Comparison of ENCODE assay signal across 9 cellular contexts in genomic region chr3:17258823-17259436, GRCh38.
DNase-seq lines count a peak whose midpoint lies in the region; ATAC-seq and TF ChIP-seq lines count a peak whose summit lies in the region.
"Had no signal": no experiment of that assay in that cellular context is flagged by ENCODE, and none has a peak within 500 bp of the region (broad histone marks: within the 10 kb centered on the region; RNA-seq: fewer than 3 reads in every experiment).

No MANE protein-coding gene starts in this region.

- peaks cover 2% of the 10 kb centered on the region for H3K36me3 Mint-ChIP-seq in activated CD4-positive, alpha-beta T cell treated with anti-CD3 and anti-CD28 coated beads for 36 hours (ENCODE audit: low read depth)
- no peaks in the 10 kb centered on the region for H3K36me3 Mint-ChIP-seq in WTC11
- H3K36me3 Mint-ChIP-seq: activated naive CD4-positive, alpha-beta T cell treated with anti-CD3 and anti-CD28 coated beads, Interleukin-2, amount 50 U/mL, for 72 hours had no signal

- H3K27ac ChIP-seq in hepatocyte, result no peak overlapping the region
- no peak overlapping the region for H3K27ac ChIP-seq in thoracic aorta

- CTCF ChIA-PET in activated CD4-positive, alpha-beta T cell treated with anti-CD3 and anti-CD28 coated beads for 36 hours (lab: Charles Lee), result interaction anchor here (0.7 to 2.4 kb wide), 4 partner anchors 154 to 656 kb away, joined by 3 to 19 read pairs (median 4); no protein-coding TSS in a partner anchor
- CTCF ChIA-PET in WTC11 (lab: Charles Lee), result interaction anchor here (0.6 to 1.3 kb wide), 3 partner anchors 154 to 582 kb away, joined by 4 to 5 read pairs (median 5); no protein-coding TSS in a partner anchor

- 34% methylated on average over 3 of the region's 3 CpGs for WGBS in hepatocyte (ENCODE audit: low lambda C conversion rate, missing lambda C conversion rate)

- no peaks in the 10 kb centered on the region for H3K9me2 ChIP-seq in hepatocyte (replicated peaks; ENCODE audit: insufficient read depth)

- H3K27me3 ChIP-seq in hepatocyte (no peaks in the 10 kb centered on the region), thoracic aorta (replicated peaks; ENCODE audit: insufficient read depth) (no peaks in the 10 kb centered on the region)

- no peaks in the 10 kb centered on the region for H3K9me3 ChIP-seq in hepatocyte (ENCODE audit: low read depth)
- H3K9me3 ChIP-seq in thoracic aorta, result no peaks in the 10 kb centered on the region

- H3K4me2 ChIP-seq in hepatocyte, result no peak overlapping the region

- no peaks in the 10 kb centered on the region for H4K20me1 ChIP-seq in hepatocyte (ENCODE audit: insufficient read depth, poor library complexity, severe bottlenecking)

- no peaks in the 10 kb centered on the region for H3K27me3 Mint-ChIP-seq in activated CD4-positive, alpha-beta T cell treated with anti-CD3 and anti-CD28 coated beads for 36 hours
- no peaks in the 10 kb centered on the region for H3K27me3 Mint-ChIP-seq in WTC11 (ENCODE audit: low read depth)

- no peak overlapping the region for H3K4me3 Mint-ChIP-seq in activated CD4-positive, alpha-beta T cell treated with anti-CD3 and anti-CD28 coated beads for 36 hours
- no peak overlapping the region for H3K4me3 Mint-ChIP-seq in WTC11

- H3K4me1 ChIP-seq in hepatocyte (ENCODE audit: insufficient read depth) (peaks cover 4% of the 10 kb centered on the region), thoracic aorta (ENCODE audit: control insufficient read depth in 1 of 2, low read depth in 2 of 2) (no peaks in the 10 kb centered on the region)

- no peaks in the 10 kb centered on the region for H3K79me2 ChIP-seq in hepatocyte

- intact Hi-C loops in activated CD4-positive, alpha-beta T cell treated with anti-CD3 and anti-CD28 coated beads for 36 hours (cut with DNase I, micrococcal nuclease), result loop anchor here (1.0 kb wide), 2 partner anchors 154 to 582 kb away; no protein-coding TSS in a partner anchor

- no peak for ATAC-seq in activated CD4-positive, alpha-beta T cell treated with anti-CD3 and anti-CD28 coated beads for 36 hours
- ATAC-seq in WTC11, result no peak
- no peak for ATAC-seq in thoracic aorta (ENCODE audit: insufficient number of reproducible peaks, low FRiP score, low read depth)
- ATAC-seq in GM19455 (IDR thresholded peaks at IDR 0.05; ENCODE audit: unreplicated experiment), result no peak
- no peak for ATAC-seq in HG03135 (IDR thresholded peaks at IDR 0.05; ENCODE audit: unreplicated experiment)
- ATAC-seq: activated naive CD4-positive, alpha-beta T cell treated with anti-CD3 and anti-CD28 coated beads, Interleukin-2, amount 50 U/mL, for 72 hours had no signal

- H3K27ac Mint-ChIP-seq in activated CD4-positive, alpha-beta T cell treated with anti-CD3 and anti-CD28 coated beads for 36 hours, result no peak overlapping the region
- H3K27ac Mint-ChIP-seq in WTC11, result no peak overlapping the region
- H3K27ac Mint-ChIP-seq: activated naive CD4-positive, alpha-beta T cell treated with anti-CD3 and anti-CD28 coated beads, Interleukin-2, amount 50 U/mL, for 72 hours had no signal

- no peaks in the 10 kb centered on the region for H3K9me3 Mint-ChIP-seq in activated CD4-positive, alpha-beta T cell treated with anti-CD3 and anti-CD28 coated beads for 36 hours (ENCODE audit: low read depth)
- no peaks in the 10 kb centered on the region for H3K9me3 Mint-ChIP-seq in WTC11
- H3K9me3 Mint-ChIP-seq: activated naive CD4-positive, alpha-beta T cell treated with anti-CD3 and anti-CD28 coated beads, Interleukin-2, amount 50 U/mL, for 72 hours had no signal

- in situ Hi-C loops in KBM-7 (cut with MboI; ENCODE audit: low pct_unique_long_range_greater_than_20kb, low sequenced_read_pairs), result no loop called here

- H3K36me3 ChIP-seq in hepatocyte (replicated peaks; ENCODE audit: insufficient read depth, low read depth), result no peaks in the 10 kb centered on the region
- H3K36me3 ChIP-seq in thoracic aorta, result no peaks in the 10 kb centered on the region

- H2AFZ ChIP-seq in hepatocyte, result no peak overlapping the region

- DNase-seq in activated CD4-positive, alpha-beta T cell treated with anti-CD3 and anti-CD28 coated beads for 36 hours, result peak; percentile 8
- no peak for DNase-seq in activated CD4-positive, alpha-beta T cell treated with anti-CD3 and anti-CD28 coated beads, Interleukin-2, amount 50 U/mL, for 48 hours
- DNase-seq in KBM-7 (peak; percentile 61), WTC11 (ENCODE audit: low spot score) (no peak), hepatocyte (ENCODE audit: low spot score) (peak; percentile 48), thoracic aorta (ENCODE audit: low spot score) (no peak)

- H3K4me1 Mint-ChIP-seq in activated CD4-positive, alpha-beta T cell treated with anti-CD3 and anti-CD28 coated beads for 36 hours, result no peaks in the 10 kb centered on the region
- peaks cover 4% of the 10 kb centered on the region; the same call in 1 of the 2 replicates for H3K4me1 Mint-ChIP-seq in WTC11

- TF ChIP-seq CTCF in WTC11 (IDR thresholded peaks at IDR 0.05) (0 out of 2 replicates have a peak, but pooled peaks have one; percentile 28), hepatocyte (IDR thresholded peaks at IDR 0.05; ENCODE audit: poor library complexity) (peak; percentile 82), thoracic aorta (IDR thresholded peaks at IDR 0.05) (peak; percentile 65)

- no peak overlapping the region for H3K4me3 ChIP-seq in hepatocyte
- H3K4me3 ChIP-seq in thoracic aorta, result no peak overlapping the region

- POLR2A ChIA-PET in activated CD4-positive, alpha-beta T cell treated with anti-CD3 and anti-CD28 coated beads for 36 hours (lab: Charles Lee), result interaction anchor here (0.6 kb wide), 1 partner anchor 629 kb away, joined by 3 read pairs; no protein-coding TSS in a partner anchor
- POLR2A ChIA-PET in WTC11 (lab: Charles Lee), result no interaction called here

TF ChIP-seq in WTC11, 78 proteins besides CTCF, POLR2A, EP300 and RAD21 (continues in another document):
- no peak for TF ChIP-seq AR (CRISPR knock-in tag; IDR thresholded peaks at IDR 0.05)
- TF ChIP-seq, protein P1, sequence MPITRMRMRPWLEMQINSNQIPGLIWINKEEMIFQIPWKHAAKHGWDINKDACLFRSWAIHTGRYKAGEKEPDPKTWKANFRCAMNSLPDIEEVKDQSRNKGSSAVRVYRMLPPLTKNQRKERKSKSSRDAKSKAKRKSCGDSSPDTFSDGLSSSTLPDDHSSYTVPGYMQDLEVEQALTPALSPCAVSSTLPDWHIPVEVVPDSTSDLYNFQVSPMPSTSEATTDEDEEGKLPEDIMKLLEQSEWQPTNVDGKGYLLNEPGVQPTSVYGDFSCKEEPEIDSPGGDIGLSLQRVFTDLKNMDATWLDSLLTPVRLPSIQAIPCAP (CRISPR knock-in tag; IDR thresholded peaks at IDR 0.05), result no peak
- no peak for TF ChIP-seq MLX (CRISPR knock-in tag; IDR thresholded peaks at IDR 0.05)
- TF ChIP-seq MXD4 (CRISPR knock-in tag; IDR thresholded peaks at IDR 0.05; ENCODE audit: borderline replicate concordance), result no peak

Comparison
In these comparisons a context has a peak if more than half of its experiments do, and no peak if none do; other contexts are left out.
1. DNase-seq: peak in activated CD4-positive, alpha-beta T cell treated with anti-CD3 and anti-CD28 coated beads for 36 hours (single experiment), KBM-7 (single experiment) and hepatocyte (single experiment); none in activated CD4-positive, alpha-beta T cell treated with anti-CD3 and anti-CD28 coated beads, Interleukin-2, amount 50 U/mL, for 48 hours (0 of 2), WTC11 (single experiment) and thoracic aorta (single experiment).
2. CTCF ChIP-seq: peak in every context shown above with its lines; median percentile 82 in hepatocyte; 65 in thoracic aorta; 28 in WTC11.